In the genomic region with DNA sequence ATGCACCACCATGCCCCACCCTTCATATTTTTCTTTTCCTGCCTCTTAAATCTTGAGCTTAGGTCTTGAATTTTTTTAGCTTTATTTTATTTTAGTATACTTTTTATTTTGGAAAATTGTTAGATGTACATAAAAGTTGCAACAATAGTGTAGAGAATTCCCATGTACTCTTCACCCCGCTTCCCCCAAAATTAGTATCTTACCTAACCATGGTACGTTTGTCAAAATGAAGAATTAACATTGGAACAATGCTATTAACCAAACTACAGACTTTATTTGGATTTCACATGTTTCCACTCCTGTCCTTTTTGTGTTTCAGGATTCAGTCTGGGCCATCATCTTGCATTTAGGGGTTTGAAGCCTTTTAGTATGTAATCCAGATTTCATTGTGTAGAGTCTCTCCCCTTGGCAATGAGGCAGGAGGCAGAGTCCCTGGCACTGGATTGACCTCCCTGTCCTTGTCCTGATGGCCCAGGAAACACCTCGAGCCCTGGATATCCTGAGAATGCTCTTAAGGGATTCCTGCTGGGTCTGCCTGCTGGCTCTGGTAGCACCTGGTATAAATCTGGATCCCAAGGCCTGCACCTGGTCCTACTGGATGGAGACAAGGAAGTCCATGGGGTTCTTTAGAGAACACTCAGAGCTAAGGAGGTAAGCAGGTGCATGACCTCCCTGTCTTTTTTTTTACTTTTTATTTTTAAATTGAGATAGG, we compare ENCODE assay signal across 1 cellular context.
TF ChIP-seq lines count a peak whose summit lies in the region.

No MANE protein-coding gene starts in this region.

TF ChIP-seq in A549, 52 proteins besides CTCF, POLR2A, EP300 and RAD21:
- TF ChIP-seq JUNB (IDR thresholded peaks at IDR 0.05) (no peak), ELK1 (IDR thresholded peaks at IDR 0.05; ENCODE audit: low read depth, low read length) (no peak), HMGXB4 (CRISPR knock-in tag; IDR thresholded peaks at IDR 0.05; ENCODE audit: borderline replicate concordance) (no peak), MYC (IDR thresholded peaks at IDR 0.05; ENCODE audit: borderline replicate concordance, low read length) (no peak), HOXA7 (CRISPR knock-in tag; IDR thresholded peaks at IDR 0.05) (no peak), TFCP2L1 (CRISPR knock-in tag; IDR thresholded peaks at IDR 0.05) (no peak), HDAC2 (IDR thresholded peaks at IDR 0.05) (no peak)
TF ChIP-seq in A549: peak in this region for 0.
